ENCODE assay signal across 20 cellular contexts in the genomic region with DNA sequence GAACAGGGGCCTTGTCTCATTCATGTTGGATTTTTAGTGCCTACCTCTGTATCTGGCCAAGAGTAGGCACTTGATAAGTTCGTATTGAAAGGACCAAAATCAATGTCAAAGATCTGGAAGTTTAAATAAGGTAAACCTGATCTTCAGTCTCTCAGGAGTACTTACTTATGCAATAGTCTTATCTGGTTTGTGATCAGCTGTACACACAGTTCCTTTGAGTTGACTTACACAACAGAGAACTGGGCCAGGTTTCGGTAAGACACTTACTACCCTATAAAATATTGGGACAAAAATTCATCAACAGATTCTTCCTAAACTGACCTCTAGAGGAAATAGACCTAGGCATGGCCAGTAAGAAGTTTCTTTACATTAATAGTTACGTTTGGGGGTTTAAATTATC.
A peak's percentile ranks its signal among the peaks of the same experiment; 100 is the strongest.
DNase-seq lines count a peak whose midpoint lies in the region; ATAC-seq and TF ChIP-seq lines count a peak whose summit lies in the region.
"Had no signal": no experiment of that assay in that cellular context is flagged by ENCODE, and none has a peak within 500 bp of the region (broad histone marks: within the 10 kb centered on the region; RNA-seq: fewer than 3 reads in every experiment).

No MANE protein-coding gene starts in this region.

- no peaks in the 10 kb centered on the region for H3K36me3 Mint-ChIP-seq in activated CD8-positive, alpha-beta T cell treated with anti-CD3 and anti-CD28 coated beads, Interleukin-2, amount 10 ng/mL, durations not matched to agents 7 days and 5 days (ENCODE audit: low read depth)
- H3K36me3 Mint-ChIP-seq: CD4-positive, CD25-positive, alpha-beta regulatory T cell; CD8-positive, alpha-beta memory T cell; IgD-negative memory B cell had no signal

- H3K4me3 Mint-ChIP-seq in activated CD8-positive, alpha-beta T cell treated with anti-CD3 and anti-CD28 coated beads, Interleukin-2, amount 10 ng/mL, durations not matched to agents 7 days and 5 days = no peak overlapping the region
- H3K4me3 Mint-ChIP-seq: B cell; CD4-positive, CD25-positive, alpha-beta regulatory T cell; CD8-positive, alpha-beta memory T cell; GM23338; IgD-negative memory B cell had no signal

- H3K4me2 ChIP-seq in OCI-LY3 (ENCODE audit: low read length) = no peak overlapping the region
- H3K4me2 ChIP-seq: BLaER1 treated with 17β-estradiol and CSF1 and Interleukin-3, amounts not matched to agents 10 nM and 100 nM; GM23338 had no signal

- H3K4me1 Mint-ChIP-seq in activated CD8-positive, alpha-beta T cell treated with anti-CD3 and anti-CD28 coated beads, Interleukin-2, amount 10 ng/mL, durations not matched to agents 7 days and 5 days (ENCODE audit: low read depth) = no peaks in the 10 kb centered on the region
- H3K4me1 Mint-ChIP-seq: B cell; CD4-positive, CD25-positive, alpha-beta regulatory T cell; CD8-positive, alpha-beta memory T cell; GM23338; IgD-negative memory B cell had no signal

- no peaks in the 10 kb centered on the region for H3K27me3 Mint-ChIP-seq in activated CD8-positive, alpha-beta T cell treated with anti-CD3 and anti-CD28 coated beads, Interleukin-2, amount 10 ng/mL, durations not matched to agents 7 days and 5 days (ENCODE audit: low read depth)
- H3K27me3 Mint-ChIP-seq: B cell; CD4-positive, CD25-positive, alpha-beta regulatory T cell; CD8-positive, alpha-beta memory T cell had no signal

- no peak for ATAC-seq in HG03045 (IDR thresholded peaks at IDR 0.05; ENCODE audit: unreplicated experiment)
- ATAC-seq in activated CD8-positive, alpha-beta T cell treated with anti-CD3 and anti-CD28 coated beads, Interleukin-2, amount 10 ng/mL, durations not matched to agents 7 days and 5 days = no peak
- ATAC-seq: GM12878, GM23338 had no signal

- no peak overlapping the region for H3K27ac ChIP-seq in OCI-LY3 (ENCODE audit: low read length)
- H3K27ac ChIP-seq: BLaER1 treated with 17β-estradiol and CSF1 and Interleukin-3, amounts not matched to agents 10 nM and 100 nM had no signal

- no peaks in the 10 kb centered on the region for H3K36me3 ChIP-seq in OCI-LY3 (replicated peaks; ENCODE audit: low read depth, low read length)
- H3K36me3 ChIP-seq: BLaER1 treated with 17β-estradiol and CSF1 and Interleukin-3, amounts not matched to agents 10 nM and 100 nM had no signal

- H3K9ac ChIP-seq in OCI-LY3 (ENCODE audit: low read length) = no peak overlapping the region
- H3K9ac ChIP-seq: BLaER1 treated with 17β-estradiol and CSF1 and Interleukin-3, amounts not matched to agents 10 nM and 100 nM had no signal

- DNase-seq in SIG-M5 treated with dmso at 0.1 percent for 504 hours (lab: John Stamatoyannopoulos, UW; ENCODE audit: unreplicated experiment) (peak; percentile 30), SIG-M5 (lab: John Stamatoyannopoulos, UW) (no peak), epithelial cell of esophagus (ENCODE audit: low read depth) (peak; percentile 4)
- no peak for DNase-seq in stimulated activated CD4-positive, alpha-beta T cell treated with anti-CD3 and anti-CD28 coated beads, Interleukin-2, amount 100 ng/mL, for 48 hours
- no peak for DNase-seq in activated CD8-positive, alpha-beta T cell treated with anti-CD3 and anti-CD28 coated beads, Interleukin-2, amount 10 ng/mL, durations not matched to agents 7 days and 5 days
- DNase-seq: CD4-positive, CD25-positive, alpha-beta regulatory T cell; CD8-positive, alpha-beta memory T cell; COR-L47; DMS 273 treated with DMSO at 0.1 percent for 48 hours; DMS53; DND-41; EL; HCEC 1CT had no signal

- no peaks in the 10 kb centered on the region for H3K27me3 ChIP-seq in OCI-LY3 (ENCODE audit: low read depth, low read length)
- H3K27me3 ChIP-seq: BLaER1 treated with 17β-estradiol and CSF1 and Interleukin-3, amounts not matched to agents 10 nM and 100 nM had no signal

- no peaks in the 10 kb centered on the region for H3K4me1 ChIP-seq in OCI-LY3 (ENCODE audit: low read length)
- H3K4me1 ChIP-seq: BLaER1 treated with 17β-estradiol and CSF1 and Interleukin-3, amounts not matched to agents 10 nM and 100 nM had no signal

- H3K27ac Mint-ChIP-seq in activated CD8-positive, alpha-beta T cell treated with anti-CD3 and anti-CD28 coated beads, Interleukin-2, amount 10 ng/mL, durations not matched to agents 7 days and 5 days = no peak overlapping the region
- H3K27ac Mint-ChIP-seq: B cell; CD4-positive, CD25-positive, alpha-beta regulatory T cell; CD8-positive, alpha-beta memory T cell; GM23338; IgD-negative memory B cell had no signal

- H3K9me3 ChIP-seq in OCI-LY3 (ENCODE audit: insufficient read depth, low read length) = no peaks in the 10 kb centered on the region
- H3K9me3 ChIP-seq: BLaER1 treated with 17β-estradiol and CSF1 and Interleukin-3, amounts not matched to agents 10 nM and 100 nM had no signal

- POLR2A ChIA-PET in activated CD8-positive, alpha-beta T cell treated with anti-CD3 and anti-CD28 coated beads, Interleukin-2, amount 10 ng/mL, durations not matched to agents 7 days and 5 days (lab: Charles Lee) = no interaction called here

- H4K20me1 ChIP-seq in OCI-LY3 (ENCODE audit: insufficient read depth, low read length) = no peaks in the 10 kb centered on the region
- H4K20me1 ChIP-seq: BLaER1 treated with 17β-estradiol and CSF1 and Interleukin-3, amounts not matched to agents 10 nM and 100 nM had no signal

- no peak overlapping the region for H3K4me3 ChIP-seq in OCI-LY3 (ENCODE audit: low read length)
- H3K4me3 ChIP-seq in epithelial cell of esophagus (ENCODE audit: low read length) = no peak overlapping the region
- H3K4me3 ChIP-seq: BLaER1 treated with 17β-estradiol and CSF1 and Interleukin-3, amounts not matched to agents 10 nM and 100 nM; GM12878; GM23338 had no signal

- TF ChIP-seq CTCF in OCI-LY3 (IDR thresholded peaks at IDR 0.05; ENCODE audit: low read depth, low read length) = no peak
- no peak for TF ChIP-seq CTCF in epithelial cell of esophagus (IDR thresholded peaks at IDR 0.05; ENCODE audit: insufficient read depth, low read depth, low read length, missing control alignments)

- H3K9me3 Mint-ChIP-seq in activated CD8-positive, alpha-beta T cell treated with anti-CD3 and anti-CD28 coated beads, Interleukin-2, amount 10 ng/mL, durations not matched to agents 7 days and 5 days (ENCODE audit: insufficient read depth) = no peaks in the 10 kb centered on the region
- H3K9me3 Mint-ChIP-seq: GM23338 had no signal

- CTCF ChIA-PET in activated CD8-positive, alpha-beta T cell treated with anti-CD3 and anti-CD28 coated beads, Interleukin-2, amount 10 ng/mL, durations not matched to agents 7 days and 5 days (lab: Charles Lee) = no interaction called here

- no peaks in the 10 kb centered on the region for H3K79me2 ChIP-seq in OCI-LY3 (ENCODE audit: low read length)

- 0 out of 2 replicates have a peak overlapping the region, but pooled peaks have one; percentile 8 for H2AFZ ChIP-seq in OCI-LY3 (ENCODE audit: low read depth, low read length)
- H2AFZ ChIP-seq: GM23338 had no signal

Comparison
In these comparisons a context has a peak if more than half of its experiments do, and no peak if none do; other contexts are left out.
1. DNase-seq: peak in SIG-M5 treated with dmso at 0.1 percent for 504 hours (single experiment) and epithelial cell of esophagus (single experiment); none in SIG-M5 (single experiment), stimulated activated CD4-positive, alpha-beta T cell treated with anti-CD3 and anti-CD28 coated beads, Interleukin-2, amount 100 ng/mL, for 48 hours (0 of 2) and activated CD8-positive, alpha-beta T cell treated with anti-CD3 and anti-CD28 coated beads, Interleukin-2, amount 10 ng/mL, durations not matched to agents 7 days and 5 days (single experiment).